ENCODE assay signal across 8 cellular contexts in genomic region chr7:5822422-5822741, GRCh38. TPM values are rescaled to one million over a fixed set of nuclear protein-coding genes. Genes with fewer than 3 reads are reported as not detected.
DNase-seq lines count a peak whose midpoint lies in the region; ATAC-seq and TF ChIP-seq lines count a peak whose summit lies in the region.
"Not testable (repeated sequence)": the region's sequence is repeated elsewhere in the genome, so short reads cannot be mapped to it uniquely, and the experiment has no call there.

No MANE protein-coding gene starts in this region.

- not testable (repeated sequence) for H3K36me3 Mint-ChIP-seq in activated naive CD4-positive, alpha-beta T cell treated with anti-CD3 and anti-CD28 coated beads, Interleukin-2, amount 10 ng/mL, durations not matched to agents 7 days and 5 days; natural killer cell

- not testable (repeated sequence) for H3K36me3 ChIP-seq in HEK293 (ENCODE audit: control insufficient read depth in 2 of 2, insufficient read depth in 1 of 2, low read length in 2 of 2); duodenal mucosa (ENCODE audit: control insufficient read depth in 1 of 2, insufficient read depth in 2 of 2, low read length in 2 of 2); spleen

- H3K4me1 Mint-ChIP-seq in activated naive CD4-positive, alpha-beta T cell treated with anti-CD3 and anti-CD28 coated beads, Interleukin-2, amount 10 ng/mL, durations not matched to agents 7 days and 5 days: peaks cover 33% of the 10 kb centered on the region
- H3K4me1 Mint-ChIP-seq in natural killer cell: peaks cover 12 to 15% of the 10 kb centered on the region in 2 donors

- not testable (repeated sequence) for TF ChIP-seq POLR2A in spleen (IDR thresholded peaks at IDR 0.05)

- not testable (repeated sequence) for H3K9me3 ChIP-seq in HEK293 (ENCODE audit: control insufficient read depth, insufficient read depth, low read depth, low read length); duodenal mucosa (ENCODE audit: control insufficient read depth in 1 of 2, low read length in 2 of 2); right cardiac atrium (ENCODE audit: control insufficient read depth, low read length); spleen

- WGBS in right cardiac atrium: 80% methylated on average over 10 of the region's 10 CpGs
- WGBS in spleen, 5 donors: 51 to 70% (median 62%) methylated on average over 9 to 10 of the region's 10 CpGs

- peaks cover 11% of the 10 kb centered on the region for H3K27me3 Mint-ChIP-seq in activated naive CD4-positive, alpha-beta T cell treated with anti-CD3 and anti-CD28 coated beads, Interleukin-2, amount 10 ng/mL, durations not matched to agents 7 days and 5 days
- not testable (repeated sequence) for H3K27me3 Mint-ChIP-seq in natural killer cell (ENCODE audit: low read depth in 2 of 2)

- H3K27ac Mint-ChIP-seq in activated naive CD4-positive, alpha-beta T cell treated with anti-CD3 and anti-CD28 coated beads, Interleukin-2, amount 10 ng/mL, durations not matched to agents 7 days and 5 days: peak overlapping the region; percentile 98
- peak overlapping the region; percentile 87 to 90 for H3K27ac Mint-ChIP-seq in natural killer cell

- H3K27ac ChIP-seq in HEK293 (ENCODE audit: extremely low read depth, low read depth, low read length) (peak overlapping the region; percentile 18; the same call in 1 of the 2 replicates), RWPE1 (peak overlapping the region; percentile 89), duodenal mucosa (ENCODE audit: low read depth, low read length) (peak overlapping the region; percentile 34), right cardiac atrium (ENCODE audit: low read length) (peak overlapping the region; percentile 4), spleen (peak overlapping the region; percentile 79 to 93 (median 90))

- H3K9ac ChIP-seq in duodenal mucosa (ENCODE audit: low read depth in 1 of 2, low read length in 2 of 2): peak overlapping the region; percentile 63 to 69

- intact Hi-C loops in right cardiac atrium (cut with DNase I); spleen (cut with DNase I; ENCODE audit: low total_unique reads): not testable (repeated sequence)
- intact Hi-C loops in natural killer cell (cut with micrococcal nuclease): loop anchor here (2.0 to 5.0 kb wide), 2 partner anchors 42 to 670 kb away; partner anchors contain the start of gene RNF216

- POLR2A ChIA-PET in AG04449 (lab: Yijun Ruan, JAX): interaction anchor here (0.5 to 0.8 kb wide), 2 partner anchors 41 to 610 kb away, joined by 3 to 5 read pairs; no protein-coding TSS in a partner anchor
- POLR2A ChIA-PET in HEK293 (lab: Yijun Ruan, JAX): interaction anchor here (0.6 to 1.2 kb wide), 2 partner anchors 41 to 528 kb away, joined by 3 to 5 read pairs; partner anchors contain the start of gene RNF216
- POLR2A ChIA-PET in RWPE1 (lab: Yijun Ruan, JAX; ENCODE audit: low non-redundant PET): interaction anchor here (0.9 kb wide), 1 partner anchor 41 kb away, joined by 4 read pairs; the partner anchor contains the start of gene RNF216

- DNase-seq in AG04449 (ENCODE audit: low read depth, low spot score); RWPE1 (ENCODE audit: low spot score); activated naive CD4-positive, alpha-beta T cell treated with anti-CD3 and anti-CD28 coated beads, Interleukin-2, amount 10 ng/mL, durations not matched to agents 7 days and 5 days; right cardiac atrium; natural killer cell; spleen: not testable (repeated sequence)

- not testable (repeated sequence) for H3K4me1 ChIP-seq in HEK293 (ENCODE audit: control insufficient read depth, insufficient read depth, low read length); duodenal mucosa (ENCODE audit: control insufficient read depth in 1 of 2, insufficient read depth in 2 of 2, low read length in 2 of 2); right cardiac atrium (ENCODE audit: control insufficient read depth, insufficient read depth, low read length)
- peaks cover 0 to 41% (median 17%) of the 10 kb centered on the region in 6 donors for H3K4me1 ChIP-seq in spleen

- CTCF ChIA-PET in AG04449 (lab: Yijun Ruan, JAX): interaction anchor here (1.0 to 1.1 kb wide), 2 partner anchors 34 to 41 kb away, joined by 4 read pairs; partner anchors contain the start of gene RNF216
- CTCF ChIA-PET in HEK293 (lab: Yijun Ruan, JAX): interaction anchor here (0.9 to 1.3 kb wide), 2 partner anchors 17 to 33 kb away, joined by 3 to 5 read pairs; no protein-coding TSS in a partner anchor
- CTCF ChIA-PET in RWPE1 (lab: Yijun Ruan, JAX): not testable (repeated sequence)
- CTCF ChIA-PET in activated naive CD4-positive, alpha-beta T cell treated with anti-CD3 and anti-CD28 coated beads, Interleukin-2, amount 10 ng/mL, durations not matched to agents 7 days and 5 days (lab: Charles Lee): interaction anchor here (1.0 to 1.2 kb wide), 3 partner anchors 34 to 123 kb away, joined by 3 to 7 read pairs (median 3); partner anchors contain the start of gene RNF216

- H3K9me3 Mint-ChIP-seq in activated naive CD4-positive, alpha-beta T cell treated with anti-CD3 and anti-CD28 coated beads, Interleukin-2, amount 10 ng/mL, durations not matched to agents 7 days and 5 days; natural killer cell: not testable (repeated sequence)

- ATAC-seq in right cardiac atrium: not testable (repeated sequence)
- ATAC-seq in natural killer cell: peak in 2 of 3 donors; percentile 3 to 4

- not testable (repeated sequence) for H3K27me3 ChIP-seq in duodenal mucosa (ENCODE audit: control insufficient read depth in 1 of 2, insufficient read depth in 2 of 2, low read length in 2 of 2); right cardiac atrium (ENCODE audit: control insufficient read depth, insufficient read depth); spleen (replicated peaks in 1 of 7)

- not testable (repeated sequence) for TF ChIP-seq CTCF in AG04449 (IDR thresholded peaks at IDR 0.05; ENCODE audit: insufficient read depth, low read length, missing control alignments); HEK293 (tag by site-specific recombination; IDR thresholded peaks at IDR 0.05); RWPE1 (conservative IDR thresholded peaks at IDR 0.05; ENCODE audit: low read depth); natural killer cell (IDR thresholded peaks at IDR 0.05); spleen (IDR thresholded peaks at IDR 0.05 in 8 of 11, conservative IDR thresholded peaks at IDR 0.05 in 3 of 11)

- peak overlapping the region; percentile 72 for H3K4me3 ChIP-seq in AG04449 (ENCODE audit: low read depth, low read length)
- not testable (repeated sequence) for H3K4me3 ChIP-seq in HEK293 (ENCODE audit: low read depth, low read length)
- H3K4me3 ChIP-seq in duodenal mucosa (ENCODE audit: low read depth in 1 of 2, low read length in 2 of 2): peak overlapping the region; percentile 85 to 89
- peak overlapping the region; percentile 51 for H3K4me3 ChIP-seq in right cardiac atrium (ENCODE audit: low read length)
- peak overlapping the region in 7 of 8 donors; percentile 52 to 82 (median 69) for H3K4me3 ChIP-seq in spleen

- peak overlapping the region; percentile 80 for H3K4me3 Mint-ChIP-seq in activated naive CD4-positive, alpha-beta T cell treated with anti-CD3 and anti-CD28 coated beads, Interleukin-2, amount 10 ng/mL, durations not matched to agents 7 days and 5 days
- H3K4me3 Mint-ChIP-seq in natural killer cell: peak overlapping the region; percentile 87

TF ChIP-seq in HEK293, 187 proteins besides CTCF, POLR2A, EP300 and RAD21 (continues in another document):
- TF ChIP-seq ZNF792 (tag by site-specific recombination; IDR thresholded peaks at IDR 0.05) (peak; percentile 93; the same call in 1 of the 2 replicates), ZNF10 (tag by site-specific recombination; IDR thresholded peaks at IDR 0.05) (0 out of 2 replicates have a peak, but pooled peaks have one; percentile 21), ZNF785 (tag by site-specific recombination; IDR thresholded peaks at IDR 0.05) (0 out of 2 replicates have a peak, but pooled peaks have one; percentile 40)
- TF ChIP-seq, protein P1, sequence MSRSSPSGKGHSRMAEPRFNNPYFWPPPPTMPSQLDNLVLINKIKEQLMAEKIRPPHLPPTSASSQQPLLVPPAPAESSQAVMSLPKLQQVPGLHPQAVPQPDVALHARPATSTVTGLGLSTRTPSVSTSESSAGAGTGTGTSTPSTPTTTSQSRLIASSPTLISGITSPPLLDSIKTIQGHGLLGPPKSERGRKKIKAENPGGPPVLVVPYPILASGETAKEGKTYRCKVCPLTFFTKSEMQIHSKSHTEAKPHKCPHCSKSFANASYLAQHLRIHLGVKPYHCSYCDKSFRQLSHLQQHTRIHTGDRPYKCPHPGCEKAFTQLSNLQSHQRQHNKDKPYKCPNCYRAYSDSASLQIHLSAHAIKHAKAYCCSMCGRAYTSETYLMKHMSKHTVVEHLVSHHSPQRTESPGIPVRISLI (tag by site-specific recombination; IDR thresholded peaks at IDR 0.05): peak; percentile 67; the same call in 1 of the 2 replicates
- TF ChIP-seq, protein P2, sequence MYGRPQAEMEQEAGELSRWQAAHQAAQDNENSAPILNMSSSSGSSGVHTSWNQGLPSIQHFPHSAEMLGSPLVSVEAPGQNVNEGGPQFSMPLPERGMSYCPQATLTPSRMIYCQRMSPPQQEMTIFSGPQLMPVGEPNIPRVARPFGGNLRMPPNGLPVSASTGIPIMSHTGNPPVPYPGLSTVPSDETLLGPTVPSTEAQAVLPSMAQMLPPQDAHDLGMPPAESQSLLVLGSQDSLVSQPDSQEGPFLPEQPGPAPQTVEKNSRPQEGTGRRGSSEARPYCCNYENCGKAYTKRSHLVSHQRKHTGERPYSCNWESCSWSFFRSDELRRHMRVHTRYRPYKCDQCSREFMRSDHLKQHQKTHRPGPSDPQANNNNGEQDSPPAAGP (tag by site-specific recombination; IDR thresholded peaks at IDR 0.05): 0 out of 2 replicates have a peak, but pooled peaks have one; percentile 7

RNA-seq across cellular contexts. Expression of gene RNF216, which starts 40.9 kb away (rescaled TPM):
- total RNA-seq in right cardiac atrium (10 to 100 TPM; 30.4 to 52.2 (median 31.3) TPM), natural killer cell (10 to 100 TPM; 73.6 to 86.6 (median 78.7) TPM), spleen (10 to 100 TPM; 45.4 to 65.1 (median 53.6) TPM)
- polyA plus RNA-seq in right cardiac atrium (24.8 TPM), spleen (10 to 100 TPM in 2 of 3 donors, 1 to 10 TPM in 1; 10.0 to 18.3 (median 15.1) TPM)

RNA-seq across cellular contexts. Expression of gene OCM, which starts 58.2 kb away (rescaled TPM):
- total RNA-seq in right cardiac atrium: not detected
- polyA plus RNA-seq in right cardiac atrium: not detected
- total RNA-seq in natural killer cell: under 1 TPM in 2 of 3 donors, not detected in 1; 0.57 to 0.82 TPM
- total RNA-seq in spleen: 1 to 10 TPM in 1 of 7 donors, under 1 TPM in 3, not detected in 3; 0.70 to 1.1 (median 0.85) TPM
- 1 to 10 TPM; 1.1 to 2.9 (median 1.8) TPM for polyA plus RNA-seq in spleen

Comparison
In these comparisons a context has a peak if more than half of its experiments do, and no peak if none do; other contexts are left out.
1. H3K27ac ChIP-seq: peak in every context shown above with its lines; median percentile 90 in spleen; 89 in RWPE1; 34 in duodenal mucosa; 18 in HEK293; 4 in right cardiac atrium.